In the genomic region with DNA sequence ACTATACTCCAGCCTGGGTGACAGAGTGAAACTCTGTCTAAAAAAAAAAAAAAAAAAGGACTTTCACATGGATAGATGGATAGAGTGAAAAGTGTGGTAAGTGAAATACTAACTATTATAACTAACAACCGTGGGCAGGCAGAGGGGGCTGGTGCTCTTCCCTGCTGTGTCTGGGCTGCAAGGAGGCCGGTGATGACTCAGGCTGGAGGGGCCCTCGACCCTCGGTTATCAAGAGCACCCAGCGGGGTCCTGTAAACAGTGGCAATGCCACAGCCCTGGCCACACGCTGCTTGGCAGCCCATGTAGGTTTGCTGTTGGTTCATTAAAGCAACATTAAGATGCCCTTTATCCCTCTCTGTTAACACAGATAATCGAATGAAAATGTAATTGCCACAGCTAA, we compare ENCODE assay signal across 19 cellular contexts.
A peak's percentile ranks its signal among the peaks of the same experiment; 100 is the strongest.
DNase-seq lines count a peak whose midpoint lies in the region; ATAC-seq and TF ChIP-seq lines count a peak whose summit lies in the region.
"Had no signal": no experiment of that assay in that cellular context is flagged by ENCODE, and none has a peak within 500 bp of the region (broad histone marks: within the 10 kb centered on the region; RNA-seq: fewer than 3 reads in every experiment).

No MANE protein-coding gene starts in this region.

- H3K4me3 ChIP-seq in Panc1 (ENCODE audit: low read depth in 2 of 2, low read length in 2 of 2), result no peak overlapping the region
- H3K4me3 ChIP-seq in choroid plexus epithelial cell (ENCODE audit: low read depth, low read length), result no peak overlapping the region
- H3K4me3 ChIP-seq in vagina, result no peak overlapping the region
- H3K4me3 ChIP-seq in tibial nerve, result no peak overlapping the region
- H3K4me3 ChIP-seq: SK-N-MC had no signal

- ATAC-seq in Panc1 (peak; percentile 15; the same call in 1 of the 2 replicates), HG03469 (IDR thresholded peaks at IDR 0.05; ENCODE audit: unreplicated experiment) (no peak)
- ATAC-seq: Right ventricle myocardium inferior had no signal

- H3K27me3 ChIP-seq in Panc1 (ENCODE audit: control insufficient read depth, insufficient read depth, low read length) (no peaks in the 10 kb centered on the region), vagina (no peaks in the 10 kb centered on the region), tibial nerve (no peaks in the 10 kb centered on the region)

- no peak for TF ChIP-seq CTCF in Panc1 (IDR thresholded peaks at IDR 0.05)
- TF ChIP-seq CTCF in choroid plexus epithelial cell (conservative IDR thresholded peaks at IDR 0.05; ENCODE audit: low read depth, low read length), result peak; percentile 26
- no peak for TF ChIP-seq CTCF in vagina (IDR thresholded peaks at IDR 0.05)
- no peak for TF ChIP-seq CTCF in tibial nerve (IDR thresholded peaks at IDR 0.05)

- in situ Hi-C loops in Panc1 (cut with HindIII; ENCODE audit: low pct_unique_long_range_greater_than_20kb, low sequenced_read_pairs), result no loop called here

- WGBS in tibial nerve, 2 donors, result 67 to 75% methylated on average over 7 of the region's 7 CpGs

- TF ChIP-seq POLR2A in vagina (IDR thresholded peaks at IDR 0.05) (no peak), tibial nerve (IDR thresholded peaks at IDR 0.05) (no peak)

- intact Hi-C loops in Panc1 (cut with micrococcal nuclease; ENCODE audit: unreplicated experiment), result no loop called here
- intact Hi-C loops in vagina (cut with DNase I), result no loop called here

- peaks cover 4% of the 10 kb centered on the region for H3K4me1 ChIP-seq in Panc1 (ENCODE audit: control insufficient read depth, insufficient read depth, low read length)
- H3K4me1 ChIP-seq in vagina, result no peaks in the 10 kb centered on the region
- H3K4me1 ChIP-seq in tibial nerve, result no peaks in the 10 kb centered on the region

- POLR2A ChIA-PET in Panc1 (lab: Charles Lee), result no interaction called here

- H3K27ac ChIP-seq in Panc1 (ENCODE audit: low read length), result no peak overlapping the region
- H3K27ac ChIP-seq in vagina, result no peak overlapping the region
- no peak overlapping the region for H3K27ac ChIP-seq in tibial nerve
- H3K27ac ChIP-seq: C4-2B, SK-N-MC had no signal

- no TSS peak for BruUV-seq in Panc1 (replicated peaks; lab: Mats Ljungman, UMichigan)

- CTCF ChIA-PET in Panc1 (lab: Charles Lee), result interaction anchor here (0.7 kb wide), 1 partner anchor 256 kb away, joined by 9 read pairs; no protein-coding TSS in a partner anchor

- H3K36me3 ChIP-seq in Panc1 (ENCODE audit: control insufficient read depth, insufficient read depth, low read length), result no peaks in the 10 kb centered on the region
- H3K36me3 ChIP-seq in vagina, result no peaks in the 10 kb centered on the region
- H3K36me3 ChIP-seq in tibial nerve, result no peaks in the 10 kb centered on the region

- no peaks in the 10 kb centered on the region for H3K9me3 ChIP-seq in Panc1 (ENCODE audit: control insufficient read depth, insufficient read depth, low read depth, low read length)
- H3K9me3 ChIP-seq in vagina, result no peaks in the 10 kb centered on the region
- no peaks in the 10 kb centered on the region for H3K9me3 ChIP-seq in tibial nerve

- TF ChIP-seq EP300 in tibial nerve (IDR thresholded peaks at IDR 0.05), result no peak

- DNase-seq in NCI-H748 (lab: John Stamatoyannopoulos, UW; ENCODE audit: unreplicated experiment), result peak; percentile 37
- no peak for DNase-seq in NCI-H748 treated with DMSO at 0.1 percent for 48 hours (lab: John Stamatoyannopoulos, UW)
- no peak for DNase-seq in Panc1 (ENCODE audit: low read depth, low spot score)
- DNase-seq in choroid plexus epithelial cell (ENCODE audit: low read depth), result peak; percentile 26
- peak; percentile 20 to 34 for DNase-seq in vagina (ENCODE audit: extremely low spot score in 2 of 2)
- no peak for DNase-seq in COLO829 (ENCODE audit: low spot score)
- DNase-seq in tibial nerve (ENCODE audit: low spot score in 2 of 2), result no peak
- DNase-seq: DMS79; KG1; NCI-H1092; NCI-H2029; NCI-H2171 treated with DMSO at 0.1 percent for 48 hours; NCI-H510A; NK-92 treated with Interleukin-12 subunit alpha and Interleukin-12 subunit beta, amount 100 ng/mL, for 24 hours; OCI-M1 had no signal

Comparison
In these comparisons a context has a peak if more than half of its experiments do, and no peak if none do; other contexts are left out.
1. DNase-seq: peak in NCI-H748 (single experiment), choroid plexus epithelial cell (single experiment) and vagina (2 of 2); none in NCI-H748 treated with DMSO at 0.1 percent for 48 hours (single experiment), Panc1 (single experiment), COLO829 (single experiment) and tibial nerve (0 of 2).